Comparison of ENCODE assay signal across 17 cellular contexts in genomic region chr16:66742409-66742808, GRCh38. TPM values are rescaled to one million over a fixed set of nuclear protein-coding genes. Genes with fewer than 3 reads are reported as not detected.
DNase-seq lines count a peak whose midpoint lies in the region; ATAC-seq and TF ChIP-seq lines count a peak whose summit lies in the region.
"Had no signal": no experiment of that assay in that cellular context is flagged by ENCODE, and none has a peak within 500 bp of the region (broad histone marks: within the 10 kb centered on the region; RNA-seq: fewer than 3 reads in every experiment).

No MANE protein-coding gene starts in this region.

- H3K27ac ChIP-seq in dorsolateral prefrontal cortex (peak overlapping the region; percentile 76 to 99 (median 96)), tibial artery (peak overlapping the region; percentile 71 to 83)

- ATAC-seq in activated T-cell treated with anti-CD3 and anti-CD28 coated beads, Interleukin-2, amount 50 U/mL, for 72 hours (replicated peaks in 1 of 2): no peak
- no peak for ATAC-seq in activated CD8-positive, alpha-beta T cell treated with anti-CD3 and anti-CD28 coated beads, Interleukin-2, amount 10 ng/mL, durations not matched to agents 7 days and 5 days

- peak overlapping the region in 30 of 59 donors; percentile 1 to 46 (median 24) for H3K4me3 ChIP-seq in dorsolateral prefrontal cortex
- no peak overlapping the region for H3K4me3 ChIP-seq in tibial artery
- H3K4me3 ChIP-seq: testis had no signal

- H3K9me3 Mint-ChIP-seq in activated T-cell treated with anti-CD3 and anti-CD28 coated beads, Interleukin-2, amount 50 U/mL, for 72 hours: no peaks in the 10 kb centered on the region
- H3K9me3 Mint-ChIP-seq in activated T-cell treated with anti-CD3 and anti-CD28 coated beads, Interleukin-2, amount 50 U/mL, for 24 hours: no peaks in the 10 kb centered on the region
- H3K9me3 Mint-ChIP-seq in neural crest cell: no peaks in the 10 kb centered on the region
- H3K9me3 Mint-ChIP-seq in activated CD8-positive, alpha-beta T cell treated with anti-CD3 and anti-CD28 coated beads, Interleukin-2, amount 10 ng/mL, durations not matched to agents 7 days and 5 days (ENCODE audit: insufficient read depth): no peaks in the 10 kb centered on the region
- H3K9me3 Mint-ChIP-seq: H9 had no signal

- peaks cover 24 to 80% (median 32%) of the 10 kb centered on the region in 3 donors for H3K36me3 ChIP-seq in tibial artery

- peak overlapping the region; percentile 14 for H3K27ac Mint-ChIP-seq in activated T-cell treated with anti-CD3 and anti-CD28 coated beads, Interleukin-2, amount 50 U/mL, for 72 hours
- no peak overlapping the region for H3K27ac Mint-ChIP-seq in activated T-cell treated with anti-CD3 and anti-CD28 coated beads, Interleukin-2, amount 50 U/mL, for 24 hours
- peak overlapping the region; percentile 71 for H3K27ac Mint-ChIP-seq in neural crest cell (ENCODE audit: unreplicated experiment)
- H3K27ac Mint-ChIP-seq in activated CD8-positive, alpha-beta T cell treated with anti-CD3 and anti-CD28 coated beads, Interleukin-2, amount 10 ng/mL, durations not matched to agents 7 days and 5 days: no peak overlapping the region

- CTCF ChIA-PET in activated CD8-positive, alpha-beta T cell treated with anti-CD3 and anti-CD28 coated beads, Interleukin-2, amount 10 ng/mL, durations not matched to agents 7 days and 5 days (lab: Charles Lee): interaction anchor here (1.5 to 10.4 kb wide), 4 partner anchors 9 to 336 kb away, joined by 4 to 128 read pairs (median 24); partner anchors contain the start of gene DYNC1LI2

- POLR2A ChIA-PET in activated CD8-positive, alpha-beta T cell treated with anti-CD3 and anti-CD28 coated beads, Interleukin-2, amount 10 ng/mL, durations not matched to agents 7 days and 5 days (lab: Charles Lee): interaction anchor here (0.6 to 2.7 kb wide), 2 partner anchors 9 to 192 kb away, joined by 3 to 8 read pairs; partner anchors contain the start of gene DYNC1LI2

- H3K36me3 Mint-ChIP-seq in activated T-cell treated with anti-CD3 and anti-CD28 coated beads, Interleukin-2, amount 50 U/mL, for 72 hours (ENCODE audit: insufficient read depth in 2 of 2): peaks cover 7 to 21% of the 10 kb centered on the region in 2 donors
- H3K36me3 Mint-ChIP-seq in activated T-cell treated with anti-CD3 and anti-CD28 coated beads, Interleukin-2, amount 50 U/mL, for 24 hours (ENCODE audit: low read depth): peaks cover 81% of the 10 kb centered on the region
- peaks cover 11% of the 10 kb centered on the region for H3K36me3 Mint-ChIP-seq in neural crest cell (ENCODE audit: low read depth)
- peaks cover 64% of the 10 kb centered on the region for H3K36me3 Mint-ChIP-seq in activated CD8-positive, alpha-beta T cell treated with anti-CD3 and anti-CD28 coated beads, Interleukin-2, amount 10 ng/mL, durations not matched to agents 7 days and 5 days (ENCODE audit: low read depth)

- peaks cover 0 to 64% (median 33%) of the 10 kb centered on the region in 4 donors for H3K4me1 ChIP-seq in tibial artery

- TF ChIP-seq CTCF in dorsolateral prefrontal cortex (IDR thresholded peaks at IDR 0.05 in 54 of 56, conservative IDR thresholded peaks at IDR 0.05 in 2 of 56; ENCODE audit: low read depth in 1 of 56, partially characterized antibody in 56 of 56) (no peak), neural crest cell (conservative IDR thresholded peaks at IDR 0.05) (no peak), tibial artery (IDR thresholded peaks at IDR 0.05) (no peak)

- no peaks in the 10 kb centered on the region for H3K9me3 ChIP-seq in tibial artery
- H3K9me3 ChIP-seq: testis had no signal

- H3K27me3 Mint-ChIP-seq in activated T-cell treated with anti-CD3 and anti-CD28 coated beads, Interleukin-2, amount 50 U/mL, for 72 hours (ENCODE audit: low read depth): no peaks in the 10 kb centered on the region
- no peaks in the 10 kb centered on the region for H3K27me3 Mint-ChIP-seq in activated T-cell treated with anti-CD3 and anti-CD28 coated beads, Interleukin-2, amount 50 U/mL, for 24 hours
- H3K27me3 Mint-ChIP-seq in neural crest cell (ENCODE audit: low read depth): no peaks in the 10 kb centered on the region
- H3K27me3 Mint-ChIP-seq in activated CD8-positive, alpha-beta T cell treated with anti-CD3 and anti-CD28 coated beads, Interleukin-2, amount 10 ng/mL, durations not matched to agents 7 days and 5 days (ENCODE audit: low read depth): no peaks in the 10 kb centered on the region

- H3K4me3 Mint-ChIP-seq in activated T-cell treated with anti-CD3 and anti-CD28 coated beads, Interleukin-2, amount 50 U/mL, for 72 hours: no peak overlapping the region
- H3K4me3 Mint-ChIP-seq in activated T-cell treated with anti-CD3 and anti-CD28 coated beads, Interleukin-2, amount 50 U/mL, for 24 hours: no peak overlapping the region
- no peak overlapping the region for H3K4me3 Mint-ChIP-seq in neural crest cell
- no peak overlapping the region for H3K4me3 Mint-ChIP-seq in activated CD8-positive, alpha-beta T cell treated with anti-CD3 and anti-CD28 coated beads, Interleukin-2, amount 10 ng/mL, durations not matched to agents 7 days and 5 days
- H3K4me3 Mint-ChIP-seq: H9 had no signal

- DNase-seq in activated T-cell treated with anti-CD3 and anti-CD28 coated beads, Interleukin-2, amount 50 U/mL, for 72 hours: no peak
- no peak for DNase-seq in activated T-cell treated with anti-CD3 and anti-CD28 coated beads, Interleukin-2, amount 50 U/mL, for 24 hours
- no peak for DNase-seq in dorsolateral prefrontal cortex
- no peak for DNase-seq in neural crest cell (ENCODE audit: low read depth, low spot score)
- DNase-seq in tibial artery: no peak
- no peak for DNase-seq in NCI-H1048 (lab: John Stamatoyannopoulos, UW)
- DNase-seq in activated CD8-positive, alpha-beta memory T cell treated with anti-CD3 and anti-CD28 coated beads, Interleukin-2, amount 50 U/mL, for 48 hours: no peak
- DNase-seq in activated CD8-positive, alpha-beta T cell treated with anti-CD3 and anti-CD28 coated beads, Interleukin-2, amount 10 ng/mL, durations not matched to agents 7 days and 5 days: no peak
- DNase-seq: activated T-cell treated with anti-CD3 and anti-CD28 coated beads, Interleukin-2, amount 50 U/mL, for 48 hours; DMS153; H9; NCI-H1105 treated with DMSO at 0.1 percent for 48 hours; NCI-H526; occipital lobe; SHP77; testis had no signal

- peaks cover 29% of the 10 kb centered on the region for H3K4me1 Mint-ChIP-seq in activated T-cell treated with anti-CD3 and anti-CD28 coated beads, Interleukin-2, amount 50 U/mL, for 72 hours (ENCODE audit: low read depth)
- peaks cover 32% of the 10 kb centered on the region for H3K4me1 Mint-ChIP-seq in activated T-cell treated with anti-CD3 and anti-CD28 coated beads, Interleukin-2, amount 50 U/mL, for 24 hours (ENCODE audit: low read depth)
- peaks cover 31% of the 10 kb centered on the region for H3K4me1 Mint-ChIP-seq in neural crest cell
- peaks cover 41% of the 10 kb centered on the region for H3K4me1 Mint-ChIP-seq in activated CD8-positive, alpha-beta T cell treated with anti-CD3 and anti-CD28 coated beads, Interleukin-2, amount 10 ng/mL, durations not matched to agents 7 days and 5 days (ENCODE audit: low read depth)

- H3K27me3 ChIP-seq in dorsolateral prefrontal cortex (no peaks in the 10 kb centered on the region), tibial artery (no peaks in the 10 kb centered on the region)
- H3K27me3 ChIP-seq: testis had no signal

- intact Hi-C loops in dorsolateral prefrontal cortex (cut with DNase I): loop anchor here (1.0 to 10.0 kb wide), 4 partner anchors 9 to 338 kb away; partner anchors contain the start of genes CMTM4 (in 1 of the 2) and DYNC1LI2 (in 1 of the 2)
- intact Hi-C loops in tibial artery (cut with DNase I; ENCODE audit: low total_unique reads): no loop called here

RNA-seq across cellular contexts. Expression of gene DYNC1LI2, which starts 9.0 kb away (rescaled TPM):
- 10 to 100 TPM; 60.0 to 67.6 TPM for total RNA-seq in activated T-cell treated with anti-CD3 and anti-CD28 coated beads, Interleukin-2, amount 50 U/mL, for 72 hours
- 100 to 1,000 TPM; 181 to 428 (median 266) TPM for total RNA-seq in dorsolateral prefrontal cortex
- total RNA-seq in neural crest cell: 125 and 127 TPM in 2 replicates
- 10 to 100 TPM; 56.5 to 63.1 TPM for total RNA-seq in activated CD8-positive, alpha-beta T cell treated with anti-CD3 and anti-CD28 coated beads, Interleukin-2, amount 10 ng/mL, durations not matched to agents 7 days and 5 days

RNA-seq across cellular contexts. Expression of gene CMTM4, which starts 45.9 kb away (rescaled TPM):
- total RNA-seq in activated T-cell treated with anti-CD3 and anti-CD28 coated beads, Interleukin-2, amount 50 U/mL, for 72 hours: 1 to 10 TPM; 3.7 to 3.9 TPM
- total RNA-seq in dorsolateral prefrontal cortex (100 to 1,000 TPM in 112 of 120 experiments, 10 to 100 TPM in 8; 82.8 to 193 (median 119) TPM), neural crest cell (31.7 and 32.5 TPM in 2 replicates)
- 1 to 10 TPM; 1.2 TPM for total RNA-seq in activated CD8-positive, alpha-beta T cell treated with anti-CD3 and anti-CD28 coated beads, Interleukin-2, amount 10 ng/mL, durations not matched to agents 7 days and 5 days

RNA-seq across cellular contexts. Expression of gene TERB1, which starts 59.0 kb away (rescaled TPM):
- under 1 TPM in 1 of 2 donors, not detected in 1; 0.14 TPM for total RNA-seq in activated T-cell treated with anti-CD3 and anti-CD28 coated beads, Interleukin-2, amount 50 U/mL, for 72 hours
- total RNA-seq in dorsolateral prefrontal cortex (1 to 10 TPM in 10 of 120 experiments, under 1 TPM in 57, not detected in 53; 0.19 to 1.8 (median 0.53) TPM), neural crest cell (0.25 and 0.26 TPM in 2 replicates)
- not detected for total RNA-seq in activated CD8-positive, alpha-beta T cell treated with anti-CD3 and anti-CD28 coated beads, Interleukin-2, amount 10 ng/mL, durations not matched to agents 7 days and 5 days
- total RNA-seq: H9, HT1080 had no signal

Comparison
In these comparisons a context has a peak if more than half of its experiments do, and no peak if none do; other contexts are left out.
1. H3K27ac Mint-ChIP-seq: peak in activated T-cell treated with anti-CD3 and anti-CD28 coated beads, Interleukin-2, amount 50 U/mL, for 72 hours (single experiment) and neural crest cell (single experiment); none in activated T-cell treated with anti-CD3 and anti-CD28 coated beads, Interleukin-2, amount 50 U/mL, for 24 hours (single experiment) and activated CD8-positive, alpha-beta T cell treated with anti-CD3 and anti-CD28 coated beads, Interleukin-2, amount 10 ng/mL, durations not matched to agents 7 days and 5 days (single experiment).
2. H3K4me3 ChIP-seq: peak in dorsolateral prefrontal cortex (30 of 59); none in tibial artery (0 of 2).